In genomic region chr12:125287155-125287847, GRCh38 we compare ENCODE assay signal across 17 cellular contexts.
DNase-seq lines count a peak whose midpoint lies in the region; ATAC-seq lines count a peak whose summit lies in the region.
"Had no signal": no experiment of that assay in that cellular context is flagged by ENCODE, and none has a peak within 500 bp of the region (broad histone marks: within the 10 kb centered on the region; RNA-seq: fewer than 3 reads in every experiment).

No MANE protein-coding gene starts in this region.

- CTCF ChIA-PET in activated naive CD4-positive, alpha-beta T cell treated with anti-CD3 and anti-CD28 coated beads, Interleukin-2, amount 10 ng/mL, durations not matched to agents 7 days and 5 days (lab: Charles Lee), result no interaction called here
- CTCF ChIA-PET in activated naive CD4-positive, alpha-beta T cell treated with anti-CD3 and anti-CD28 coated beads for 36 hours (lab: Charles Lee), result no interaction called here
- CTCF ChIA-PET in naive thymus-derived CD4-positive, alpha-beta T cell (lab: Charles Lee), result no interaction called here

- no peaks in the 10 kb centered on the region for H3K9me3 ChIP-seq in naive thymus-derived CD4-positive, alpha-beta T cell (ENCODE audit: control insufficient read depth in 2 of 3, low read length in 3 of 3)
- H3K9me3 ChIP-seq: colonic mucosa, esophagus muscularis mucosa, testis had no signal

- DNase-seq in activated naive CD4-positive, alpha-beta T cell treated with anti-CD3 and anti-CD28 coated beads, Interleukin-2, amount 10 ng/mL, durations not matched to agents 7 days and 5 days, result no peak
- DNase-seq in activated naive CD4-positive, alpha-beta T cell treated with anti-CD3 and anti-CD28 coated beads for 36 hours, result no peak
- no peak for DNase-seq in NCI-H1694 (lab: John Stamatoyannopoulos, UW)
- no peak for DNase-seq in naive thymus-derived CD4-positive, alpha-beta T cell
- no peak for DNase-seq in activated effector memory CD4-positive, alpha-beta T cell treated with anti-CD3 and anti-CD28 coated beads, Interleukin-2, amount 50 U/mL, for 16 hours
- DNase-seq in immature natural killer cell, result no peak
- DNase-seq: activated T-cell treated with anti-CD3 and anti-CD28 coated beads, Interleukin-2, amount 50 U/mL, for 4 hours; CD4-positive, alpha-beta memory T cell; colonic mucosa; NCI-H1092; NCI-H446; stimulated activated CD4-positive, alpha-beta T cell treated with anti-CD3 and anti-CD28 coated beads, Interleukin-12 subunit alpha, Interleukin-12 subunit beta, amount 100 ng/mL, for 4 hours; testis had no signal

- H3K4me1 ChIP-seq in naive thymus-derived CD4-positive, alpha-beta T cell (ENCODE audit: control insufficient read depth in 2 of 2, insufficient read depth in 2 of 2, low read length in 2 of 2), result no peaks in the 10 kb centered on the region
- H3K4me1 ChIP-seq: colonic mucosa, esophagus muscularis mucosa had no signal

- intact Hi-C loops in activated naive CD4-positive, alpha-beta T cell treated with anti-CD3 and anti-CD28 coated beads for 36 hours (cut with micrococcal nuclease), result no loop called here
- intact Hi-C loops in naive thymus-derived CD4-positive, alpha-beta T cell (cut with micrococcal nuclease), result no loop called here

- H3K27ac Mint-ChIP-seq in activated naive CD4-positive, alpha-beta T cell treated with anti-CD3 and anti-CD28 coated beads, Interleukin-2, amount 10 ng/mL, durations not matched to agents 7 days and 5 days, result peak overlapping the region; percentile 6
- no peak overlapping the region for H3K27ac Mint-ChIP-seq in activated naive CD4-positive, alpha-beta T cell treated with anti-CD3 and anti-CD28 coated beads for 36 hours
- no peak overlapping the region for H3K27ac Mint-ChIP-seq in naive thymus-derived CD4-positive, alpha-beta T cell
- H3K27ac Mint-ChIP-seq in immature natural killer cell, result no peak overlapping the region
- H3K27ac Mint-ChIP-seq: CD4-positive, alpha-beta memory T cell; T-helper 1 cell treated with Interleukin-12 subunit alpha and Interleukin-12 subunit beta and Interleukin-4 antibody, amounts not matched to agents 30 μg/mL and 1 μg/mL, for 36 hours had no signal

- no peaks in the 10 kb centered on the region for H3K36me3 Mint-ChIP-seq in activated naive CD4-positive, alpha-beta T cell treated with anti-CD3 and anti-CD28 coated beads, Interleukin-2, amount 10 ng/mL, durations not matched to agents 7 days and 5 days
- H3K36me3 Mint-ChIP-seq in activated naive CD4-positive, alpha-beta T cell treated with anti-CD3 and anti-CD28 coated beads for 36 hours (ENCODE audit: low read depth), result no peaks in the 10 kb centered on the region
- H3K36me3 Mint-ChIP-seq in naive thymus-derived CD4-positive, alpha-beta T cell, result no peaks in the 10 kb centered on the region
- H3K36me3 Mint-ChIP-seq in immature natural killer cell, result no peaks in the 10 kb centered on the region
- H3K36me3 Mint-ChIP-seq: CD4-positive, alpha-beta memory T cell had no signal

- H3K9me3 Mint-ChIP-seq in activated naive CD4-positive, alpha-beta T cell treated with anti-CD3 and anti-CD28 coated beads, Interleukin-2, amount 10 ng/mL, durations not matched to agents 7 days and 5 days, result no peaks in the 10 kb centered on the region
- no peaks in the 10 kb centered on the region for H3K9me3 Mint-ChIP-seq in activated naive CD4-positive, alpha-beta T cell treated with anti-CD3 and anti-CD28 coated beads for 36 hours
- H3K9me3 Mint-ChIP-seq in naive thymus-derived CD4-positive, alpha-beta T cell, result peaks cover 0 to 3% (median 0%) of the 10 kb centered on the region in 11 donors
- peaks cover 0 to 2% (median 0%) of the 10 kb centered on the region in 6 donors for H3K9me3 Mint-ChIP-seq in immature natural killer cell
- H3K9me3 Mint-ChIP-seq: activated T-cell treated with anti-CD3 and anti-CD28 coated beads, Interleukin-2, amount 50 U/mL, for 4 hours; CD4-positive, alpha-beta memory T cell; T-helper 1 cell treated with Interleukin-12 subunit alpha and Interleukin-12 subunit beta and Interleukin-4 antibody, amounts not matched to agents 30 μg/mL and 1 μg/mL, for 36 hours had no signal

- no peak overlapping the region for H3K27ac ChIP-seq in naive thymus-derived CD4-positive, alpha-beta T cell (ENCODE audit: low read depth, low read length)
- H3K27ac ChIP-seq: colonic mucosa, esophagus muscularis mucosa, testis had no signal

- H3K4me3 Mint-ChIP-seq in activated naive CD4-positive, alpha-beta T cell treated with anti-CD3 and anti-CD28 coated beads, Interleukin-2, amount 10 ng/mL, durations not matched to agents 7 days and 5 days, result no peak overlapping the region
- H3K4me3 Mint-ChIP-seq in activated naive CD4-positive, alpha-beta T cell treated with anti-CD3 and anti-CD28 coated beads for 36 hours, result no peak overlapping the region
- peak overlapping the region in 1 of 10 donors; percentile 1 for H3K4me3 Mint-ChIP-seq in naive thymus-derived CD4-positive, alpha-beta T cell
- H3K4me3 Mint-ChIP-seq in immature natural killer cell, result no peak overlapping the region
- H3K4me3 Mint-ChIP-seq: activated T-cell treated with anti-CD3 and anti-CD28 coated beads, Interleukin-2, amount 50 U/mL, for 4 hours; CD4-positive, alpha-beta memory T cell; T-helper 1 cell treated with Interleukin-12 subunit alpha and Interleukin-12 subunit beta and Interleukin-4 antibody, amounts not matched to agents 30 μg/mL and 1 μg/mL, for 36 hours had no signal

- ATAC-seq in GM21619 (IDR thresholded peaks at IDR 0.05; ENCODE audit: unreplicated experiment), result peak; percentile 76
- peak; percentile 69 for ATAC-seq in HG03159 (IDR thresholded peaks at IDR 0.05; ENCODE audit: unreplicated experiment)
- ATAC-seq in naive thymus-derived CD4-positive, alpha-beta T cell, result no peak
- ATAC-seq: activated T-cell treated with anti-CD3 and anti-CD28 coated beads, Interleukin-2, amount 50 U/mL, for 4 hours had no signal

- POLR2A ChIA-PET in naive thymus-derived CD4-positive, alpha-beta T cell (lab: Charles Lee), result no interaction called here

- H3K27me3 Mint-ChIP-seq in activated naive CD4-positive, alpha-beta T cell treated with anti-CD3 and anti-CD28 coated beads, Interleukin-2, amount 10 ng/mL, durations not matched to agents 7 days and 5 days, result peaks cover 7% of the 10 kb centered on the region
- H3K27me3 Mint-ChIP-seq in activated naive CD4-positive, alpha-beta T cell treated with anti-CD3 and anti-CD28 coated beads for 36 hours (ENCODE audit: low read depth), result peaks cover 2% of the 10 kb centered on the region
- peaks cover 5 to 26% (median 14%) of the 10 kb centered on the region in 5 donors for H3K27me3 Mint-ChIP-seq in naive thymus-derived CD4-positive, alpha-beta T cell
- peaks cover 0 to 10% (median 0%) of the 10 kb centered on the region in 3 donors for H3K27me3 Mint-ChIP-seq in immature natural killer cell (ENCODE audit: low read depth in 3 of 3)

- no peaks in the 10 kb centered on the region for H3K27me3 ChIP-seq in naive thymus-derived CD4-positive, alpha-beta T cell (ENCODE audit: control insufficient read depth in 2 of 2, insufficient read depth in 2 of 2, low read length in 2 of 2)
- H3K27me3 ChIP-seq: colonic mucosa, testis had no signal

- H3K4me1 Mint-ChIP-seq in activated naive CD4-positive, alpha-beta T cell treated with anti-CD3 and anti-CD28 coated beads, Interleukin-2, amount 10 ng/mL, durations not matched to agents 7 days and 5 days, result peaks cover 4% of the 10 kb centered on the region
- H3K4me1 Mint-ChIP-seq in activated naive CD4-positive, alpha-beta T cell treated with anti-CD3 and anti-CD28 coated beads for 36 hours (ENCODE audit: low read depth), result no peaks in the 10 kb centered on the region
- peaks cover 0 to 5% (median 0%) of the 10 kb centered on the region in 7 donors for H3K4me1 Mint-ChIP-seq in naive thymus-derived CD4-positive, alpha-beta T cell
- H3K4me1 Mint-ChIP-seq in immature natural killer cell, result no peaks in the 10 kb centered on the region
- H3K4me1 Mint-ChIP-seq: CD4-positive, alpha-beta memory T cell had no signal

- H3K4me3 ChIP-seq in naive thymus-derived CD4-positive, alpha-beta T cell (ENCODE audit: low read length), result no peak overlapping the region
- H3K4me3 ChIP-seq: colonic mucosa, esophagus muscularis mucosa, testis had no signal

- H3K36me3 ChIP-seq in naive thymus-derived CD4-positive, alpha-beta T cell (ENCODE audit: control insufficient read depth in 2 of 3, insufficient read depth in 3 of 3, low read length in 3 of 3), result no peaks in the 10 kb centered on the region
- H3K36me3 ChIP-seq: colonic mucosa, esophagus muscularis mucosa had no signal
